Comparison of ENCODE assay signal across 8 cellular contexts in the genomic region with DNA sequence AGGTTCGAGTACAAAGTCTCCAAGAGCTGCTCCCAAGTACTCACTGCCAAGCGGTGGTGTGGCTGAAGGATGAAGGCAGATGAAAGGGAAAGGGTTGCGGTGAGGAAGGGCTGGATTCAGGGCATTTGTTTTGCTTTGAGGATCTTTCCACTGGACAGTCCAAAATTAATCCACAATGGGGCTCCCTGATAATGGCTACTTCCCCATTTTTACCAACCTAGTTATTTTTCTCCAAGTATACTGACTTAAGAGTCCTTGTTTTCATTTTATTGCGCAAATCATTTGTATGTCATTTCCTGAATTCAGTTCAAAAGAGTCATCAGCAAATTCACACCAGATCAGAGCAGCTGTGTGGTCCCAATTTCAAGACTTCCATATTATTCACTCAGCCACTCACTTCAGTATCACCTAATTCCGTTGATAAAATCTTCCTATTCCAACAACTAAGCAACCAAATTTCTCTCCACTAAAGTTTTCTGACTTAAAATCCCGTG.
DNase-seq lines count a peak whose midpoint lies in the region; ATAC-seq and TF ChIP-seq lines count a peak whose summit lies in the region.

No MANE protein-coding gene starts in this region.

- peaks cover 39% of the 10 kb centered on the region for H3K4me1 ChIP-seq in HUES48 (ENCODE audit: control insufficient read depth, insufficient read depth, low read length)
- peaks cover 9% of the 10 kb centered on the region; the same call in 1 of the 2 replicates for H3K4me1 ChIP-seq in iPS-20b (ENCODE audit: insufficient read depth, low read length)
- peaks cover 0 to 52% (median 49%) of the 10 kb centered on the region in 5 donors for H3K4me1 ChIP-seq in subcutaneous abdominal adipose tissue (ENCODE audit: control insufficient read depth in 5 of 5, insufficient read depth in 5 of 5, low read length in 5 of 5)

- H3K9me3 ChIP-seq in HUES48 (ENCODE audit: control insufficient read depth, insufficient read depth, low read length) (no peaks in the 10 kb centered on the region), iPS-20b (ENCODE audit: insufficient read depth, low read depth, low read length) (no peaks in the 10 kb centered on the region), subcutaneous abdominal adipose tissue (ENCODE audit: control insufficient read depth in 5 of 5, low read length in 5 of 5) (no peaks in the 10 kb centered on the region)

- H3K27ac ChIP-seq in 22Rv1 (0 out of 2 replicates have a peak overlapping the region, but pooled peaks have one; percentile 58), HUES48 (ENCODE audit: low read depth, low read length) (no peak overlapping the region), angular gyrus (ENCODE audit: low read depth, low read length) (peak overlapping the region; percentile 84), iPS-20b (ENCODE audit: low read length) (no peak overlapping the region), subcutaneous abdominal adipose tissue (ENCODE audit: low read depth, low read length) (peak overlapping the region; percentile 96)

- no peak for ATAC-seq in GM21526 (IDR thresholded peaks at IDR 0.05; ENCODE audit: low FRiP score, unreplicated experiment)
- no peak for ATAC-seq in GM18867 (IDR thresholded peaks at IDR 0.05; ENCODE audit: unreplicated experiment)

- peak overlapping the region; percentile 89 for H3K4me3 ChIP-seq in HUES48 (ENCODE audit: low read depth, low read length)
- H3K4me3 ChIP-seq in iPS-20b (ENCODE audit: low read length) = peak overlapping the region; percentile 84
- H3K4me3 ChIP-seq in subcutaneous abdominal adipose tissue (ENCODE audit: low read depth in 1 of 5, low read length in 5 of 5) = peak overlapping the region; percentile 73 to 88 (median 83)

- peaks cover 14% of the 10 kb centered on the region for H3K27me3 ChIP-seq in HUES48 (ENCODE audit: control insufficient read depth, insufficient read depth, low read length)
- peaks cover 15% of the 10 kb centered on the region for H3K27me3 ChIP-seq in iPS-20b (ENCODE audit: insufficient read depth, low read length)
- H3K27me3 ChIP-seq in subcutaneous abdominal adipose tissue (ENCODE audit: control insufficient read depth in 5 of 5, insufficient read depth in 4 of 5, low read length in 5 of 5) = no peaks in the 10 kb centered on the region

- DNase-seq in DMS79 (lab: John Stamatoyannopoulos, UW) = no peak

- no peak overlapping the region for H3K9ac ChIP-seq in HUES48 (ENCODE audit: low read depth, low read length)
- H3K9ac ChIP-seq in iPS-20b (ENCODE audit: low read depth, low read length) = peak overlapping the region; percentile 18; the same call in 1 of the 2 replicates
- peak overlapping the region; percentile 75 to 98 (median 84) for H3K9ac ChIP-seq in subcutaneous abdominal adipose tissue (ENCODE audit: low read length in 5 of 5)

- TF ChIP-seq CTCF in 22Rv1 (IDR thresholded peaks at IDR 0.05) = no peak

- no peaks in the 10 kb centered on the region for H3K36me3 ChIP-seq in HUES48 (ENCODE audit: control insufficient read depth, insufficient read depth, low read length)
- H3K36me3 ChIP-seq in iPS-20b (ENCODE audit: insufficient read depth, low read depth, low read length) = no peaks in the 10 kb centered on the region
- no peaks in the 10 kb centered on the region for H3K36me3 ChIP-seq in subcutaneous abdominal adipose tissue (ENCODE audit: control insufficient read depth in 5 of 5, insufficient read depth in 5 of 5, low read length in 5 of 5)

Comparison
In these comparisons a context has a peak if more than half of its experiments do, and no peak if none do; other contexts are left out.
1. H3K27ac ChIP-seq: peak in 22Rv1 (single experiment), angular gyrus (single experiment) and subcutaneous abdominal adipose tissue (single experiment); none in HUES48 (single experiment) and iPS-20b (single experiment).
2. Peak in every context shown above with its lines, with median percentiles within 50 percentile points of each other: H3K4me3 ChIP-seq.